Comparison of ENCODE assay signal across 4 cellular contexts in genomic region chr17:21344801-21345200, GRCh38. TPM values are rescaled to one million over a fixed set of nuclear protein-coding genes. Genes with fewer than 3 reads are reported as not detected.
"Had no signal": no experiment of that assay in that cellular context is flagged by ENCODE, and none has a peak within 500 bp of the region (broad histone marks: within the 10 kb centered on the region; RNA-seq: fewer than 3 reads in every experiment).

No MANE protein-coding gene starts in this region.

RNA-seq across cellular contexts. Expression of gene KCNJ12, which starts 31.4 kb away (rescaled TPM):
- total RNA-seq: MCF 10A, SJSA1 had no signal
- polyA plus RNA-seq: IgD-negative memory B cell, K562 had no signal
